In genomic region chr5:145915970-145916638, GRCh38 we compare ENCODE assay signal across 16 cellular contexts.
"Had no signal": no experiment of that assay in that cellular context is flagged by ENCODE, and none has a peak within 500 bp of the region (broad histone marks: within the 10 kb centered on the region; RNA-seq: fewer than 3 reads in every experiment).

No MANE protein-coding gene starts in this region.

- H3K36me3 ChIP-seq: esophagus squamous epithelium, thoracic aorta, uterus had no signal

- H3K9me3 ChIP-seq: esophagus squamous epithelium, thoracic aorta, uterus had no signal

- H3K27ac ChIP-seq: esophagus squamous epithelium, skin epidermis, thoracic aorta, uterus had no signal

- H3K4me3 ChIP-seq: esophagus squamous epithelium, skin epidermis, thoracic aorta, uterus had no signal

- H3K27me3 ChIP-seq: esophagus squamous epithelium, uterus had no signal

- DNase-seq: activated CD4-positive, alpha-beta memory T cell treated with anti-CD3 and anti-CD28 coated beads for 36 hours; activated CD4-positive, alpha-beta T cell treated with anti-CD3 and anti-CD28 coated beads for 48 hours; activated CD8-positive, alpha-beta memory T cell treated with anti-CD3 and anti-CD28 coated beads, Interleukin-2, amount 50 U/mL, for 4 hours; activated naive CD8-positive, alpha-beta T cell treated with anti-CD3 and anti-CD28 coated beads, Interleukin-2, amount 50 U/mL, for 24 hours; activated T-cell treated with anti-CD3 and anti-CD28 coated beads, Interleukin-2, amount 50 U/mL, for 24 hours; central memory CD4-positive, alpha-beta T cell; esophagus squamous epithelium; islet precursor cell; left ventricle myocardium superior; stimulated activated CD4-positive, alpha-beta T cell treated with anti-CD3 and anti-CD28 coated beads, Interleukin-12 subunit alpha, Interleukin-12 subunit beta, amount 100 ng/mL, for 4 hours; stimulated activated CD4-positive, alpha-beta T cell treated with anti-CD3 and anti-CD28 coated beads, Interleukin-4, amount 100 ng/mL, for 1 hour; stimulated activated naive CD8-positive, alpha-beta T cell treated with anti-CD3 and anti-CD28 coated beads, Interleukin-15, Interleukin-2, amounts not matched to agents 100 U/mL and 50 U/mL, for 24 hours; trophoblast cell; uterus had no signal

- H3K4me1 ChIP-seq: uterus had no signal
